ENCODE assay signal across 1 cellular context in the genomic region with DNA sequence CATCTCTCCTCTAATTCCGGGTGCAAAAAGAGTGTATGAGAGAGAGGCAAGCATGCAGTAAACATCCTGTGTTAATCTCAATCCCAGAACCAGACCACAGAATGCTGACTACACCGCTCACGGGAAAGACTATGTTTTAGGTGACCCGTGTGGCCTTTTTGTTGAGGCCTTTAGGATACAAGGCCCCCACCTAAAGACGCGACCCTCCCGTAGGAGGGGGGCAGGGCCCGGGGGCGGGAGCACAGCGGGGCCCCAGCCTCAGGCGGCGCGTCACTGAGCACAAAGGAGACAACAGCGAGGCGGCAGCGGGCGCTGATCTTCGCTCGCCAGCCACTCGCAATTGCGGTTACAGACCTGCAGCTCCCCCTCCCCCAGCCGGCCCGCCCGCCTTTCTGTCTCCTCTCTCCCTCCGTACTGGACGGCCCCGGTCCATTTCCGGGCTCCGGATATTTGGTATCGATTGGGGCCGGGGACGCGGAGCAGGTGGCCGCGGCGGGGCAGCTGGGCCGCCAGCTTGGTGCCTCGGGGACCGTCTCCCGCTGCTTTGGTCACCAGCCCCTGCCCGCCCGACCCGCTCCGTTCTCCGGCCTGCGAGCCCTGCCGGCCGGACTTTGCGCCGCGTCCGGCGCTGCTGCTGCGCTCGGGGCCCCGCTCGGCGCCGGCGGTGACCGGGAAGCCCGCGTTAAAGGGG.
TF ChIP-seq lines count a peak whose summit lies in the region.

A gene with protein sequence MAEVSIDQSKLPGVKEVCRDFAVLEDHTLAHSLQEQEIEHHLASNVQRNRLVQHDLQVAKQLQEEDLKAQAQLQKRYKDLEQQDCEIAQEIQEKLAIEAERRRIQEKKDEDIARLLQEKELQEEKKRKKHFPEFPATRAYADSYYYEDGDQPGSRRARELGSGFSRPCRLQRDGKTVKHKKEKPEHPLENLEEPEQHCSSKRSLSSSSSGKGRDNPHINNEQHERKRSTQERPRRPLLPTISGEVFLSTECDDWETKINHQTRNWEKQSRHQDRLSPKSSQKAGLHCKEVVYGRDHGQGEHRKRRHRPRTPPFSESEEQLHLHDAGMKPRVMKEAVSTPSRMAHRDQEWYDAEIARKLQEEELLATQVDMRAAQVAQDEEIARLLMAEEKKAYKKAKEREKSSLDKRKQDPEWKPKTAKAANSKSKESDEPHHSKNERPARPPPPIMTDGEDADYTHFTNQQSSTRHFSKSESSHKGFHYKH (plus strand): TSS at position 432 of the 691 bp plus-strand sequence. CDS start 281 bp downstream, outside the sequence.

TF ChIP-seq in K562, 482 proteins besides CTCF, POLR2A, EP300 and RAD21 (continues in another document):
- TF ChIP-seq, protein P1, sequence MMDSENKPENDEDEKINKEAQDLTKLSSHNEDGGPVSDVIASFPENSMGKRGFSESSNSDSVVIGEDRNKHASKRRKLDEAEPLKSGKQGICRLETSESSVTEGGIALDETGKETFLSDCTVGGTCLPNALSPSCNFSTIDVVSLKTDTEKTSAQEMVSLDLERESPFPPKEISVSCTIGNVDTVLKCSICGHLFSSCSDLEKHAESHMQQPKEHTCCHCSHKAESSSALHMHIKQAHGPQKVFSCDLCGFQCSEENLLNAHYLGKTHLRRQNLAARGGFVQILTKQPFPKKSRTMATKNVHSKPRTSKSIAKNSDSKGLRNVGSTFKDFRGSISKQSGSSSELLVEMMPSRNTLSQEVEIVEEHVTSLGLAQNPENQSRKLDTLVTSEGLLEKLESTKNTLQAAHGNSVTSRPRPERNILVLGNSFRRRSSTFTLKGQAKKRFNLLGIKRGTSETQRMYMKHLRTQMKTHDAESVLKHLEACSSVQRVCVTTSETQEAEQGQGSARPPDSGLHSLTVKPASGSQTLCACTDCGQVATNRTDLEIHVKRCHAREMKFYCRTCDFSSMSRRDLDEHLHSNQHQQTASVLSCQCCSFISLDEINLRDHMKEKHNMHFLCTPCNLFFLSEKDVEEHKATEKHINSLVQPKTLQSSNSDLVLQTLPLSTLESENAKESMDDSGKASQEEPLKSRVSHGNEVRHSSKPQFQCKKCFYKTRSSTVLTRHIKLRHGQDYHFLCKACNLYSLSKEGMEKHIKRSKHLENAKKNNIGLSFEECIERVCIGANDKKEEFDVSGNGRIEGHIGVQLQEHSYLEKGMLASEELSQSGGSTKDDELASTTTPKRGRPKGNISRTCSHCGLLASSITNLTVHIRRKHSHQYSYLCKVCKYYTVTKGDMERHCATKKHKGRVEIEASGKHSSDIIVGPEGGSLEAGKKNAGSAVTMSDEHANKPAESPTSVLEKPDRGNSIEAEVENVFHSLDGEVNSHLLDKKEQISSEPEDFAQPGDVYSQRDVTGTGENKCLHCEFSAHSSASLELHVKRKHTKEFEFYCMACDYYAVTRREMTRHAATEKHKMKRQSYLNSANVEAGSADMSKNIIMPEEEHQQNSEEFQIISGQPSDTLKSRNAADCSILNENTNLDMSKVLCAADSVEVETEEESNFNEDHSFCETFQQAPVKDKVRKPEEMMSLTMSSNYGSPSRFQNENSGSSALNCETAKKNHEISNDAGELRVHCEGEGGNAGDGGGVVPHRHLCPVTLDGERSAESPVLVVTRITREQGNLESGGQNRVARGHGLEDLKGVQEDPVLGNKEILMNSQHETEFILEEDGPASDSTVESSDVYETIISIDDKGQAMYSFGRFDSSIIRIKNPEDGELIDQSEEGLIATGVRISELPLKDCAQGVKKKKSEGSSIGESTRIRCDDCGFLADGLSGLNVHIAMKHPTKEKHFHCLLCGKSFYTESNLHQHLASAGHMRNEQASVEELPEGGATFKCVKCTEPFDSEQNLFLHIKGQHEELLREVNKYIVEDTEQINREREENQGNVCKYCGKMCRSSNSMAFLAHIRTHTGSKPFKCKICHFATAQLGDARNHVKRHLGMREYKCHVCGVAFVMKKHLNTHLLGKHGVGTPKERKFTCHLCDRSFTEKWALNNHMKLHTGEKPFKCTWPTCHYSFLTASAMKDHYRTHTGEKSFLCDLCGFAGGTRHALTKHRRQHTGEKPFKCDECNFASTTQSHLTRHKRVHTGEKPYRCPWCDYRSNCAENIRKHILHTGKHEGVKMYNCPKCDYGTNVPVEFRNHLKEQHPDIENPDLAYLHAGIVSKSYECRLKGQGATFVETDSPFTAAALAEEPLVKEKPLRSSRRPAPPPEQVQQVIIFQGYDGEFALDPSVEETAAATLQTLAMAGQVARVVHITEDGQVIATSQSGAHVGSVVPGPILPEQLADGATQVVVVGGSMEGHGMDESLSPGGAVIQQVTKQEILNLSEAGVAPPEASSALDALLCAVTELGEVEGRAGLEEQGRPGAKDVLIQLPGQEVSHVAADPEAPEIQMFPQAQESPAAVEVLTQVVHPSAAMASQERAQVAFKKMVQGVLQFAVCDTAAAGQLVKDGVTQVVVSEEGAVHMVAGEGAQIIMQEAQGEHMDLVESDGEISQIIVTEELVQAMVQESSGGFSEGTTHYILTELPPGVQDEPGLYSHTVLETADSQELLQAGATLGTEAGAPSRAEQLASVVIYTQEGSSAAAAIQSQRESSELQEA (IDR thresholded peaks at IDR 0.05; ENCODE audit: low read depth) = peak; percentile 92
- TF ChIP-seq POLR3A (IDR thresholded peaks at IDR 0.05; ENCODE audit: borderline replicate concordance, extremely low read depth, insufficient read depth, insufficient read length) (no peak), NFE2 (IDR thresholded peaks at IDR 0.05; ENCODE audit: low read depth) (no peak), E2F3 (CRISPR knock-in tag; IDR thresholded peaks at IDR 0.05) (peak; percentile 46), ZBED1 (IDR thresholded peaks at IDR 0.05) (no peak), MLLT1 (IDR thresholded peaks at IDR 0.05) (peak in 1 of 2 experiments; percentile 70; a peak in 2 of 4 replicates), YY1 (IDR thresholded peaks at IDR 0.05; ENCODE audit: borderline replicate concordance in 1 of 3, control insufficient read depth in 1 of 3, extremely low read depth in 1 of 3, insufficient read depth in 3 of 3, insufficient read length in 1 of 3, insufficient replicate concordance in 2 of 3, low read depth in 1 of 3, low read length in 2 of 3) (peak in 1 of 3 experiments; percentile 29), ZNF212 (CRISPR knock-in tag; IDR thresholded peaks at IDR 0.05) (no peak), SAP30 (IDR thresholded peaks at IDR 0.05; ENCODE audit: borderline replicate concordance, insufficient read depth, low read depth, low read length, poor library complexity, severe bottlenecking) (no peak), IRF9 (tag; IDR thresholded peaks at IDR 0.05) (no peak), MECOM (CRISPR knock-in tag; IDR thresholded peaks at IDR 0.05) (no peak), CEBPG (CRISPR knock-in tag; IDR thresholded peaks at IDR 0.05) (no peak), CEBPG (tag; conservative IDR thresholded peaks at IDR 0.05 in 1 of 2, IDR thresholded peaks at IDR 0.05 in 1 of 2) (no peak), PRMT5 (CRISPR knock-in tag; IDR thresholded peaks at IDR 0.05) (no peak), ZNF263 (CRISPR knock-in tag; IDR thresholded peaks at IDR 0.05; ENCODE audit: borderline replicate concordance) (no peak; the same call in 1 of the 2 replicates), NBN (IDR thresholded peaks at IDR 0.05; ENCODE audit: low read depth) (no peak), PPARD (CRISPR knock-in tag; IDR thresholded peaks at IDR 0.05) (no peak), LARP7 (IDR thresholded peaks at IDR 0.05) (no peak), ZNF184 (CRISPR knock-in tag; IDR thresholded peaks at IDR 0.05) (no peak), ATF1 (CRISPR knock-in tag; IDR thresholded peaks at IDR 0.05) (no peak), ATF1 (tag; IDR thresholded peaks at IDR 0.05) (peak; percentile 74), FOXA3 (CRISPR knock-in tag; conservative IDR thresholded peaks at IDR 0.05 in 1 of 2, IDR thresholded peaks at IDR 0.05 in 1 of 2) (no peak; a peak in 1 of 4 replicates), RCOR1 (IDR thresholded peaks at IDR 0.05; ENCODE audit: borderline replicate concordance in 1 of 2, low read depth in 2 of 2, low read length in 2 of 2) (peak in 1 of 2 experiments; percentile 12; a peak in 1 of 4 replicates), RBM22 (IDR thresholded peaks at IDR 0.05; ENCODE audit: low read depth, low read length, poor library complexity, severe bottlenecking) (peak; percentile 50), FIP1L1 (IDR thresholded peaks at IDR 0.05; ENCODE audit: low read depth, low read length, poor library complexity, severe bottlenecking) (no peak), ARID1B (IDR thresholded peaks at IDR 0.05) (0 out of 2 replicates have a peak, but pooled peaks have one; percentile 49), THRAP3 (IDR thresholded peaks at IDR 0.05; ENCODE audit: borderline replicate concordance) (no peak), EZH2 (IDR thresholded peaks at IDR 0.05; ENCODE audit: borderline replicate concordance, low read depth, low read length) (no peak)
- TF ChIP-seq, protein P2, sequence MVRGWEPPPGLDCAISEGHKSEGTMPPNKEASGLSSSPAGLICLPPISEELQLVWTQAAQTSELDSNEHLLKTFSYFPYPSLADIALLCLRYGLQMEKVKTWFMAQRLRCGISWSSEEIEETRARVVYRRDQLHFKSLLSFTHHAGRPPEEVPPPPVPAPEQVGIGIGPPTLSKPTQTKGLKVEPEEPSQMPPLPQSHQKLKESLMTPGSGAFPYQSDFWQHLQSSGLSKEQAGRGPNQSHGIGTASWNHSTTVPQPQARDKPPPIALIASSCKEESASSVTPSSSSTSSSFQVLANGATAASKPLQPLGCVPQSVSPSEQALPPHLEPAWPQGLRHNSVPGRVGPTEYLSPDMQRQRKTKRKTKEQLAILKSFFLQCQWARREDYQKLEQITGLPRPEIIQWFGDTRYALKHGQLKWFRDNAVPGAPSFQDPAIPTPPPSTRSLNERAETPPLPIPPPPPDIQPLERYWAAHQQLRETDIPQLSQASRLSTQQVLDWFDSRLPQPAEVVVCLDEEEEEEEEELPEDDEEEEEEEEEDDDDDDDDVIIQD (CRISPR knock-in tag; IDR thresholded peaks at IDR 0.05) = no peak
- TF ChIP-seq, protein P3, sequence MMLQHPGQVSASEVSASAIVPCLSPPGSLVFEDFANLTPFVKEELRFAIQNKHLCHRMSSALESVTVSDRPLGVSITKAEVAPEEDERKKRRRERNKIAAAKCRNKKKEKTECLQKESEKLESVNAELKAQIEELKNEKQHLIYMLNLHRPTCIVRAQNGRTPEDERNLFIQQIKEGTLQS (IDR thresholded peaks at IDR 0.05) = no peak; the same call in 1 of the 2 replicates
- TF ChIP-seq, protein P3 (CRISPR knock-in tag; conservative IDR thresholded peaks at IDR 0.05) = no peak
- TF ChIP-seq, protein P4, sequence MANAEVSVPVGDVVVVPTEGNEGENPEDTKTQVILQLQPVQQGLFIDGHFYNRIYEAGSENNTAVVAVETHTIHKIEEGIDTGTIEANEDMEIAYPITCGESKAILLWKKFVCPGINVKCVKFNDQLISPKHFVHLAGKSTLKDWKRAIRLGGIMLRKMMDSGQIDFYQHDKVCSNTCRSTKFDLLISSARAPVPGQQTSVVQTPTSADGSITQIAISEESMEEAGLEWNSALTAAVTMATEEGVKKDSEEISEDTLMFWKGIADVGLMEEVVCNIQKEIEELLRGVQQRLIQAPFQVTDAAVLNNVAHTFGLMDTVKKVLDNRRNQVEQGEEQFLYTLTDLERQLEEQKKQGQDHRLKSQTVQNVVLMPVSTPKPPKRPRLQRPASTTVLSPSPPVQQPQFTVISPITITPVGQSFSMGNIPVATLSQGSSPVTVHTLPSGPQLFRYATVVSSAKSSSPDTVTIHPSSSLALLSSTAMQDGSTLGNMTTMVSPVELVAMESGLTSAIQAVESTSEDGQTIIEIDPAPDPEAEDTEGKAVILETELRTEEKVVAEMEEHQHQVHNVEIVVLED (CRISPR knock-in tag; IDR thresholded peaks at IDR 0.05) = 0 out of 2 replicates have a peak, but pooled peaks have one; percentile 18
- TF ChIP-seq, protein P5, sequence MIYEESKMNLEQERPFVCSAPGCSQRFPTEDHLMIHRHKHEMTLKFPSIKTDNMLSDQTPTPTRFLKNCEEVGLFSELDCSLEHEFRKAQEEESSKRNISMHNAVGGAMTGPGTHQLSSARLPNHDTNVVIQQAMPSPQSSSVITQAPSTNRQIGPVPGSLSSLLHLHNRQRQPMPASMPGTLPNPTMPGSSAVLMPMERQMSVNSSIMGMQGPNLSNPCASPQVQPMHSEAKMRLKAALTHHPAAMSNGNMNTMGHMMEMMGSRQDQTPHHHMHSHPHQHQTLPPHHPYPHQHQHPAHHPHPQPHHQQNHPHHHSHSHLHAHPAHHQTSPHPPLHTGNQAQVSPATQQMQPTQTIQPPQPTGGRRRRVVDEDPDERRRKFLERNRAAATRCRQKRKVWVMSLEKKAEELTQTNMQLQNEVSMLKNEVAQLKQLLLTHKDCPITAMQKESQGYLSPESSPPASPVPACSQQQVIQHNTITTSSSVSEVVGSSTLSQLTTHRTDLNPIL (CRISPR knock-in tag; IDR thresholded peaks at IDR 0.05) = no peak
